ENCODE assay signal across 1 cellular context in the genomic region with DNA sequence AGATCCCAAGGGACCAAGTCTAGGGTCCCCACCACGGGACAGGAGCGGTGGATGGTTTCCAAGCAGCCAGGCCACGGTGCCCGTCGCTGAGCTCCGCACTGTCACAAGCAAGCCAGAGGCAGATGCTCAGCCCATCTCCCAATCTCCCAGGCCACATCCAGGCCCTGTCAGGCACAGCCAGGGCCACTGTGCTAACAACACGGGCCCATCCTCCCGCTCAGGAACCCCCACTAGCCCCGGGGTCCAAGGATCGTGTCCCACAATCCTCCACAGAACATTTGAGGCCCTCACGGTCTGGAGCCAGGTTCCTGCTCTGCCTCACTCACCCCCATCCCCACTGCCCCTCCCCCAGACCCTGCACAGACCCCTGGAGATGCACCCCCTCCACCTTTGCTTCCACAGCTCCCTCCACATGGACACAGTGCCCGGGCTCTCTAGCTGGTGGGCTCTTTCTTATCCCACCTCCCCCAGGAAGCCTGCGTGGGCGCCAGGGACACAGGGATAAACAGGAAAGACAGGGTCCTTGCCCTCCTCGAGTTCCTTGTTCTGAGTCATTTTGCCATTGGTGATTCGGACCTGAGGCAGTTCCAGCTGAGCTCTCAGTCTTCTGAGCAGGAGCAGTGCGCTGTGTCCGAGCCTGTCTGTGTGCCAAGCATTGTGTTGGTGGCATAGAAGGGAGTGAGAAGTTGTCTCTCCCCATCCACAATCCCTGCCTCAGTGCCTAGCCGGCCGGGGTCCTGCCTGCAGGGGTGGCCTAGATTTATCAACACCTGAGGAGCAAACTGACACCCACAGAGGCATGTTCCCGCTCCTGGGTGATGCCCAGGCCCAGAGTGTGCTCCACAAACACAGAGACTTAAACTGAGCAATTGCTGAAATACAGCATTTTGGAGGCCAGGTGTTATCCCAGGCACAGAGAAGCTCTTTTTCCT.
TF ChIP-seq lines count a peak whose summit lies in the region.

No MANE protein-coding gene starts in this region.

TF ChIP-seq in HCT116, 20 proteins besides CTCF, POLR2A, EP300 and RAD21:
- no peak for TF ChIP-seq EZH2phosphoT487 (IDR thresholded peaks at IDR 0.05; ENCODE audit: borderline replicate concordance)
- TF ChIP-seq, protein P1, sequence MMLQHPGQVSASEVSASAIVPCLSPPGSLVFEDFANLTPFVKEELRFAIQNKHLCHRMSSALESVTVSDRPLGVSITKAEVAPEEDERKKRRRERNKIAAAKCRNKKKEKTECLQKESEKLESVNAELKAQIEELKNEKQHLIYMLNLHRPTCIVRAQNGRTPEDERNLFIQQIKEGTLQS (IDR thresholded peaks at IDR 0.05): no peak
- no peak for TF ChIP-seq POLR2AphosphoS5 (IDR thresholded peaks at IDR 0.05; ENCODE audit: low read depth, low read length)
- no peak for TF ChIP-seq ELF1 (IDR thresholded peaks at IDR 0.05; ENCODE audit: borderline replicate concordance, low read depth)
- TF ChIP-seq, protein P2, sequence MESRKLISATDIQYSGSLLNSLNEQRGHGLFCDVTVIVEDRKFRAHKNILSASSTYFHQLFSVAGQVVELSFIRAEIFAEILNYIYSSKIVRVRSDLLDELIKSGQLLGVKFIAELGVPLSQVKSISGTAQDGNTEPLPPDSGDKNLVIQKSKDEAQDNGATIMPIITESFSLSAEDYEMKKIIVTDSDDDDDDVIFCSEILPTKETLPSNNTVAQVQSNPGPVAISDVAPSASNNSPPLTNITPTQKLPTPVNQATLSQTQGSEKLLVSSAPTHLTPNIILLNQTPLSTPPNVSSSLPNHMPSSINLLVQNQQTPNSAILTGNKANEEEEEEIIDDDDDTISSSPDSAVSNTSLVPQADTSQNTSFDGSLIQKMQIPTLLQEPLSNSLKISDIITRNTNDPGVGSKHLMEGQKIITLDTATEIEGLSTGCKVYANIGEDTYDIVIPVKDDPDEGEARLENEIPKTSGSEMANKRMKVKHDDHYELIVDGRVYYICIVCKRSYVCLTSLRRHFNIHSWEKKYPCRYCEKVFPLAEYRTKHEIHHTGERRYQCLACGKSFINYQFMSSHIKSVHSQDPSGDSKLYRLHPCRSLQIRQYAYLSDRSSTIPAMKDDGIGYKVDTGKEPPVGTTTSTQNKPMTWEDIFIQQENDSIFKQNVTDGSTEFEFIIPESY (IDR thresholded peaks at IDR 0.05; ENCODE audit: extremely low read depth, insufficient replicate concordance, low read length): no peak
- no peak for TF ChIP-seq SRF (IDR thresholded peaks at IDR 0.05; ENCODE audit: low read depth)
- TF ChIP-seq TCF7L2 (IDR thresholded peaks at IDR 0.05; ENCODE audit: borderline replicate concordance, extremely low read depth, insufficient read depth, insufficient read length): no peak
- TF ChIP-seq ZNF274 (IDR thresholded peaks at IDR 0.05; ENCODE audit: low read depth, low read length): no peak
- TF ChIP-seq, protein P3, sequence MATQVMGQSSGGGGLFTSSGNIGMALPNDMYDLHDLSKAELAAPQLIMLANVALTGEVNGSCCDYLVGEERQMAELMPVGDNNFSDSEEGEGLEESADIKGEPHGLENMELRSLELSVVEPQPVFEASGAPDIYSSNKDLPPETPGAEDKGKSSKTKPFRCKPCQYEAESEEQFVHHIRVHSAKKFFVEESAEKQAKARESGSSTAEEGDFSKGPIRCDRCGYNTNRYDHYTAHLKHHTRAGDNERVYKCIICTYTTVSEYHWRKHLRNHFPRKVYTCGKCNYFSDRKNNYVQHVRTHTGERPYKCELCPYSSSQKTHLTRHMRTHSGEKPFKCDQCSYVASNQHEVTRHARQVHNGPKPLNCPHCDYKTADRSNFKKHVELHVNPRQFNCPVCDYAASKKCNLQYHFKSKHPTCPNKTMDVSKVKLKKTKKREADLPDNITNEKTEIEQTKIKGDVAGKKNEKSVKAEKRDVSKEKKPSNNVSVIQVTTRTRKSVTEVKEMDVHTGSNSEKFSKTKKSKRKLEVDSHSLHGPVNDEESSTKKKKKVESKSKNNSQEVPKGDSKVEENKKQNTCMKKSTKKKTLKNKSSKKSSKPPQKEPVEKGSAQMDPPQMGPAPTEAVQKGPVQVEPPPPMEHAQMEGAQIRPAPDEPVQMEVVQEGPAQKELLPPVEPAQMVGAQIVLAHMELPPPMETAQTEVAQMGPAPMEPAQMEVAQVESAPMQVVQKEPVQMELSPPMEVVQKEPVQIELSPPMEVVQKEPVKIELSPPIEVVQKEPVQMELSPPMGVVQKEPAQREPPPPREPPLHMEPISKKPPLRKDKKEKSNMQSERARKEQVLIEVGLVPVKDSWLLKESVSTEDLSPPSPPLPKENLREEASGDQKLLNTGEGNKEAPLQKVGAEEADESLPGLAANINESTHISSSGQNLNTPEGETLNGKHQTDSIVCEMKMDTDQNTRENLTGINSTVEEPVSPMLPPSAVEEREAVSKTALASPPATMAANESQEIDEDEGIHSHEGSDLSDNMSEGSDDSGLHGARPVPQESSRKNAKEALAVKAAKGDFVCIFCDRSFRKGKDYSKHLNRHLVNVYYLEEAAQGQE (IDR thresholded peaks at IDR 0.05; ENCODE audit: low read depth): no peak
- TF ChIP-seq, protein P4, sequence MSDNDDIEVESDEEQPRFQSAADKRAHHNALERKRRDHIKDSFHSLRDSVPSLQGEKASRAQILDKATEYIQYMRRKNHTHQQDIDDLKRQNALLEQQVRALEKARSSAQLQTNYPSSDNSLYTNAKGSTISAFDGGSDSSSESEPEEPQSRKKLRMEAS (IDR thresholded peaks at IDR 0.05): no peak
- TF ChIP-seq ZFX (IDR thresholded peaks at IDR 0.05): no peak
- TF ChIP-seq EZH2 (IDR thresholded peaks at IDR 0.05): no peak
- no peak for TF ChIP-seq EGR1 (IDR thresholded peaks at IDR 0.05; ENCODE audit: low read depth)
- no peak for TF ChIP-seq SP1 (IDR thresholded peaks at IDR 0.05; ENCODE audit: low read depth)
- no peak for TF ChIP-seq CEBPB (IDR thresholded peaks at IDR 0.05; ENCODE audit: low read depth)
- no peak for TF ChIP-seq FOSL1 (IDR thresholded peaks at IDR 0.05; ENCODE audit: low read depth)
- no peak for TF ChIP-seq CBX3 (IDR thresholded peaks at IDR 0.05; ENCODE audit: low read depth)
- TF ChIP-seq JUND (IDR thresholded peaks at IDR 0.05): no peak
